ENCODE assay signal across 8 cellular contexts in the genomic region with DNA sequence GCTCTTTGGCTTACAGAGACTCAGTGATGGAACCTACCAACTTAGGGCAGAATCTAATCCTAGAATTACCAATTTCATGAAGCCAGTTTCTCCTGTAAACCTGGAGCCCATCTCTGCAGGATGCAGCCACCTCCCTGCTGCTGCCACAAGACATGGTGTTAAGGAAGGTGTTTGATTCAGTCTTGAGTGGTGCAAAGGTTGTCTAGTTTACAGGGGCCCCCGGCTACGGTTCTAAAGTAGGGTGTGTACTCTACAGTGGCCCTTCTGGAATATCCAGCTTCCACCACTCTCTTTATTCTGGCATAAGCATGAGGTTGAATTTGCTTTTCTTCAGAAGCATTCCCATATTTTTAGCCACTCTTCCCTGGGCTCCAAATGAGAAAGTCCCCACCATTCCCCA.
"Had no signal": no experiment of that assay in that cellular context is flagged by ENCODE, and none has a peak within 500 bp of the region (broad histone marks: within the 10 kb centered on the region; RNA-seq: fewer than 3 reads in every experiment).

No MANE protein-coding gene starts in this region.

- FAIRE-seq: G401.6, GM12878, GM12891, GM12892, GM18507, GM19239 had no signal

- ATAC-seq: GM12878 had no signal

- H3K4me3 ChIP-seq: GM12878 had no signal

- DNase-seq: GDM1, GF-D8 had no signal
